In genomic region chr10:2023687-2024086, GRCh38 we compare ENCODE assay signal across 34 cellular contexts.
"Had no signal": no experiment of that assay in that cellular context is flagged by ENCODE, and none has a peak within 500 bp of the region (broad histone marks: within the 10 kb centered on the region; RNA-seq: fewer than 3 reads in every experiment).

No MANE protein-coding gene starts in this region.

- H3K36me3 ChIP-seq: MG63 had no signal

- H3K27me3 ChIP-seq: MG63 had no signal

- H3K27ac ChIP-seq: KMS-11 had no signal

- DNase-seq: Karpas-422, Kasumi-1, KG1, MG63, MM.1S, MV-4-11, NCI-H1048, NCI-H1092, NCI-H1092 treated with DMSO at 0.1 percent for 48 hours, NCI-H1105, NCI-H1105 treated with DMSO at 0.1 percent for 48 hours, NCI-H1417, NCI-H1417 treated with DMSO at 0.1 percent for 48 hours, NCI-H1436, NCI-H1436 treated with DMSO at 0.1 percent for 48 hours, NCI-H146, NCI-H1694, NCI-H1694 treated with DMSO at 0.1 percent for 48 hours, NCI-H187, NCI-H187 treated with DMSO at 0.1 percent for 48 hours, NCI-H1930, NCI-H2029, NCI-H2029 treated with DMSO at 0.1 percent for 48 hours, NCI-H2081, NCI-H2081 treated with DMSO at 0.1 percent for 48 hours, NCI-H2107, NCI-H2171, NCI-H2171 treated with DMSO at 0.1 percent for 48 hours, NCI-H2227 treated with DMSO at 0.1 percent for 48 hours, NCI-H226, NCI-H345, NCI-H446, NCI-H446 treated with DMSO at 0.1 percent for 48 hours had no signal

- H3K4me3 ChIP-seq: MG63 had no signal

- H3K9me3 ChIP-seq: MG63 had no signal
